Comparison of ENCODE assay signal across 33 cellular contexts in genomic region chr5:364497-364896, GRCh38. TPM values are rescaled to one million over a fixed set of nuclear protein-coding genes. Genes with fewer than 3 reads are reported as not detected.
DNase-seq lines count a peak whose midpoint lies in the region; ATAC-seq, FAIRE-seq and TF ChIP-seq lines count a peak whose summit lies in the region.
"Had no signal": no experiment of that assay in that cellular context is flagged by ENCODE, and none has a peak within 500 bp of the region (broad histone marks: within the 10 kb centered on the region; RNA-seq: fewer than 3 reads in every experiment).

No MANE protein-coding gene starts in this region.

- H3K79me2 ChIP-seq in K562 (ENCODE audit: control insufficient read depth, insufficient read depth, low read length): no peaks in the 10 kb centered on the region
- no peaks in the 10 kb centered on the region for H3K79me2 ChIP-seq in H9 (ENCODE audit: insufficient read depth, low read length)

- BruUV-seq in K562 (replicated peaks; lab: Mats Ljungman, UMichigan): no TSS peak

- whole genome bisulfite sequencing in K562 (ENCODE audit: insufficient coverage, low coverage, missing lambda C conversion rate): 0% methylated on average over 1 of the region's 1 CpG
- WGBS in H9 (ENCODE audit: extremely low coverage, insufficient read length, low lambda C conversion rate): no CpG with 5 or more reads among the region's 1 CpG

- H3K27me3 ChIP-seq in K562 (ENCODE audit: control insufficient read depth in 2 of 2, insufficient read depth in 2 of 2, low read length in 2 of 2) (peaks cover 30 to 39% of the 10 kb centered on the region in 2 experiments; a peak in 4 of 5 replicates), H9 (ENCODE audit: insufficient read depth, low read length) (no peaks in the 10 kb centered on the region)
- H3K27me3 ChIP-seq: BE2C; BLaER1; BLaER1 treated with 17β-estradiol and CSF1 and Interleukin-3, amounts not matched to agents 10 nM and 100 nM had no signal

- H2BK5ac ChIP-seq in H9 (ENCODE audit: insufficient read length, low read length): no peak overlapping the region

- CTCF ChIA-PET in HEK293 (lab: Yijun Ruan, JAX) (interaction anchor here (1.2 kb wide), 1 partner anchor 47 kb away, joined by 4 read pairs; no protein-coding TSS in a partner anchor), K562 (lab: Yijun Ruan, JAX; ENCODE audit: low intra/inter-chr PET ratio) (no interaction called here)

- no peak overlapping the region for H2BK12ac ChIP-seq in H9 (ENCODE audit: insufficient read length, low read depth, low read length)

- TF ChIP-seq POLR2A in K562 (conservative IDR thresholded peaks at IDR 0.05): no peak

- H3K4ac ChIP-seq in H9 (ENCODE audit: low read depth, low read length): no peak overlapping the region

- no peak overlapping the region for H3K4me3 Mint-ChIP-seq in H9
- H3K4me3 Mint-ChIP-seq: B cell; CD4-positive, alpha-beta T cell; CD4-positive, CD25-positive, alpha-beta regulatory T cell; CD8-positive, alpha-beta memory T cell; CD8-positive, alpha-beta T cell had no signal

- in situ Hi-C loops in K562 (cut with MboI): no loop called here

- no peak overlapping the region for H4K8ac ChIP-seq in H9 (replicated peaks; ENCODE audit: insufficient read length, low read depth, low read length)

- H3K4me1 ChIP-seq in HEK293 (ENCODE audit: control insufficient read depth, insufficient read depth, low read length): no peaks in the 10 kb centered on the region
- H3K4me1 ChIP-seq in K562 (replicated peaks in 1 of 2; ENCODE audit: control insufficient read depth in 2 of 2, insufficient read depth in 2 of 2, low read length in 2 of 2): no peaks in the 10 kb centered on the region; a peak in 1 of 5 replicates
- no peaks in the 10 kb centered on the region for H3K4me1 ChIP-seq in H9 (ENCODE audit: insufficient read depth, low read length)
- H3K4me1 ChIP-seq: A549, BE2C, Caco-2 had no signal

- no peak overlapping the region for H2BK20ac ChIP-seq in H9 (ENCODE audit: low read depth, low read length, poor library complexity, severe bottlenecking)

- no peaks in the 10 kb centered on the region for H3K9me1 ChIP-seq in K562 (ENCODE audit: control insufficient read depth, insufficient read depth, low read length)

- no peak overlapping the region for H3K56ac ChIP-seq in H9 (ENCODE audit: insufficient read length, low read depth, low read length)

- H4K20me1 ChIP-seq in K562 (replicated peaks; ENCODE audit: control insufficient read depth, insufficient read depth, low read length) (peaks cover 13% of the 10 kb centered on the region), H9 (ENCODE audit: control insufficient read depth, insufficient read depth, insufficient read length) (no peaks in the 10 kb centered on the region)
- H4K20me1 ChIP-seq: BLaER1 had no signal

- H3K9ac ChIP-seq in K562 (ENCODE audit: insufficient read depth in 1 of 2, low read depth in 2 of 2, low read length in 2 of 2) (no peak overlapping the region), H9 (ENCODE audit: extremely low read depth, insufficient read length, low read length) (no peak overlapping the region)
- H3K9ac ChIP-seq: BLaER1; BLaER1 treated with 17β-estradiol and CSF1 and Interleukin-3, amounts not matched to agents 10 nM and 100 nM had no signal

- POLR2A ChIA-PET in HEK293 (lab: Yijun Ruan, JAX) (no interaction called here), K562 (lab: Yijun Ruan, JAX) (interaction anchor here (1.3 kb wide), 1 partner anchor 14 kb away, joined by 6 read pairs; no protein-coding TSS in a partner anchor)

- DNase-seq in K562 (ENCODE audit: extremely low read depth in 1 of 4, low spot score in 3 of 4): no peak
- no peak for DNase-seq in H9
- DNase-seq in KG1 (lab: John Stamatoyannopoulos, UW): no peak
- DNase-seq: 8988T; ACHN; AML-193; BE2C; C1 segment of cervical spinal cord; Caco-2; Calu3; CD4-positive, alpha-beta memory T cell; CD4-positive, alpha-beta T cell; CD4-positive, CD25-positive, alpha-beta regulatory T cell; CD8-positive, alpha-beta memory T cell; CD8-positive, alpha-beta T cell; COR-L47; DMS 273 treated with DMSO at 0.1 percent for 48 hours; DMS153; DMS53; DMS79; DMS79 treated with DMSO at 0.1 percent for 48 hours; DND-41; EL had no signal

- H2BK120ac ChIP-seq in H9 (ENCODE audit: low read depth, low read length, poor library complexity, severe bottlenecking): no peak overlapping the region

- no peak overlapping the region for H3K23ac ChIP-seq in H9 (ENCODE audit: insufficient read length, low read depth, low read length)

- H3K79me1 ChIP-seq in H9 (ENCODE audit: insufficient read depth, low read depth, low read length, poor library complexity, severe bottlenecking): no peaks in the 10 kb centered on the region

- peaks cover 17 to 23% of the 10 kb centered on the region in 2 experiments for H3K4me1 Mint-ChIP-seq in H9

- no peak overlapping the region for H4K91ac ChIP-seq in H9 (ENCODE audit: insufficient read length, low read depth, low read length)

- H3K4me3 ChIP-seq in HEK293 (ENCODE audit: low read depth, low read length) (no peak overlapping the region), K562 (no peak overlapping the region)
- H3K4me3 ChIP-seq: A549; BLaER1; BLaER1 treated with 17β-estradiol and CSF1 and Interleukin-3, amounts not matched to agents 10 nM and 100 nM had no signal

- no peak overlapping the region for H3K27ac Mint-ChIP-seq in H9
- H3K27ac Mint-ChIP-seq: B cell; CD14-positive monocyte; CD4-positive, alpha-beta memory T cell; CD4-positive, alpha-beta T cell; CD4-positive, CD25-positive, alpha-beta regulatory T cell; CD8-positive, alpha-beta memory T cell; CD8-positive, alpha-beta T cell had no signal

- no peak for ATAC-seq in K562
- ATAC-seq: A549; CD8-positive, alpha-beta T cell had no signal

- no peak overlapping the region for H4K5ac ChIP-seq in H9 (ENCODE audit: insufficient read length, low read depth, low read length)

- TF ChIP-seq EP300 in K562 (IDR thresholded peaks at IDR 0.05; ENCODE audit: low read length): no peak

- H3K9me3 Mint-ChIP-seq in H9: peaks cover 0 to 5% of the 10 kb centered on the region in 2 experiments; a peak in 1 of 5 replicates

- H3K4me2 ChIP-seq in K562 (ENCODE audit: insufficient read depth, low read length) (no peak overlapping the region), H9 (ENCODE audit: insufficient read depth, insufficient read length, low read length) (no peak overlapping the region)
- H3K4me2 ChIP-seq: A549; BLaER1; BLaER1 treated with 17β-estradiol and CSF1 and Interleukin-3, amounts not matched to agents 10 nM and 100 nM had no signal

- H3K36me3 ChIP-seq in HEK293 (ENCODE audit: control insufficient read depth in 2 of 2, insufficient read depth in 1 of 2, low read length in 2 of 2): no peaks in the 10 kb centered on the region
- H3K36me3 ChIP-seq in K562 (ENCODE audit: control insufficient read depth, insufficient read depth, low read length): no peaks in the 10 kb centered on the region
- H3K36me3 ChIP-seq: BE2C had no signal

- H3K9me3 ChIP-seq in HEK293 (ENCODE audit: control insufficient read depth, insufficient read depth, low read depth, low read length) (no peaks in the 10 kb centered on the region), K562 (replicated peaks; ENCODE audit: control insufficient read depth, insufficient read depth, low read depth, low read length) (no peaks in the 10 kb centered on the region), H9 (ENCODE audit: control insufficient read depth, low read depth, low read length) (no peaks in the 10 kb centered on the region)
- H3K9me3 ChIP-seq: BE2C had no signal

- no peak for TF ChIP-seq RAD21 in K562 (CRISPR knock-in tag; conservative IDR thresholded peaks at IDR 0.05 in 1 of 2, IDR thresholded peaks at IDR 0.05 in 1 of 2)

- H3K27ac ChIP-seq in HEK293 (ENCODE audit: extremely low read depth, low read depth, low read length): no peak overlapping the region
- no peak overlapping the region for H3K27ac ChIP-seq in K562 (ENCODE audit: extremely low read depth, low read depth, low read length)
- H3K27ac ChIP-seq in H9 (ENCODE audit: insufficient read length, low read depth, low read length): no peak overlapping the region
- H3K27ac ChIP-seq: 22Rv1; A549; BLaER1; BLaER1 treated with 17β-estradiol and CSF1 and Interleukin-3, amounts not matched to agents 10 nM and 100 nM; C4-2B had no signal

- H2AFZ ChIP-seq in K562 (ENCODE audit: low read depth, low read length) (no peak overlapping the region), H9 (ENCODE audit: low read length) (no peak overlapping the region)

- no peak overlapping the region for H3T11ph ChIP-seq in H9 (ENCODE audit: low read length)

- FAIRE-seq in K562 (lab: Jason Lieb, UNC): peak; percentile 23
- FAIRE-seq: A204.1, A549, D721Med had no signal

- no peak for TF ChIP-seq CTCF in HEK293 (tag by site-specific recombination; IDR thresholded peaks at IDR 0.05)
- no peak for TF ChIP-seq CTCF in K562 (IDR thresholded peaks at IDR 0.05 in 2 of 3, conservative IDR thresholded peaks at IDR 0.05 in 1 of 3; ENCODE audit: insufficient read depth in 2 of 3, low read depth in 1 of 3, low read length in 3 of 3)
- no peak for TF ChIP-seq CTCF in H9 (conservative IDR thresholded peaks at IDR 0.05)

- H2AK5ac ChIP-seq in H9 (ENCODE audit: insufficient read length, low read length): no peak overlapping the region

- no peaks in the 10 kb centered on the region for H3K36me3 Mint-ChIP-seq in H9 (ENCODE audit: insufficient read depth in 1 of 3, low read depth in 3 of 3)
- H3K36me3 Mint-ChIP-seq: CD14-positive monocyte; CD4-positive, alpha-beta memory T cell; CD4-positive, CD25-positive, alpha-beta regulatory T cell; CD8-positive, alpha-beta memory T cell; CD8-positive, alpha-beta T cell had no signal

- no peaks in the 10 kb centered on the region for H3K23me2 ChIP-seq in H9 (ENCODE audit: insufficient read length, low read depth, low read length, poor library complexity, severe bottlenecking)

- H3K18ac ChIP-seq in H9 (ENCODE audit: insufficient read length, low read depth, low read length): no peak overlapping the region

- H2BK15ac ChIP-seq in H9 (ENCODE audit: low read depth, low read length): no peak overlapping the region

- intact Hi-C loops in K562 (cut with micrococcal nuclease): no loop called here

- H3K14ac ChIP-seq in H9 (ENCODE audit: insufficient read depth, low read length): no peak overlapping the region

- H3K27me3 Mint-ChIP-seq in H9 (ENCODE audit: low read depth): peaks cover 29% of the 10 kb centered on the region

RNA-seq across cellular contexts. Expression of gene AHRR, which starts 43.0 kb away (rescaled TPM):
- total RNA-seq in K562 (2011; cell fraction: chromatin; rRNA removed; ENCODE audit: low replicate concordance): 2.8 and 5.5 TPM in 2 replicates
- total RNA-seq in K562 (2011; cell fraction: nucleolus; rRNA removed): 2.1 and 3.2 TPM in 2 replicates
- 0.99 and 1.4 TPM in 2 replicates for total RNA-seq in K562 (2011; cell fraction: nucleoplasm; rRNA removed)
- total RNA-seq in K562 (2014; rRNA removed) (0.82 and 1.1 TPM in 2 replicates), K562 (2014; rRNA removed; fragmentation: Illumina TruSeq; extraction: Trizol) (0.18 and 0.61 TPM in 2 replicates), K562 (2015; rRNA removed; fragmentation: Illumina TruSeq; extraction: Trizol) (1.2 TPM in 2 replicates), K562 (2021) (1.6 and 1.8 TPM in 2 replicates), H9 (2021) (1.7 and 2.2 TPM in 2 replicates)
- polyA plus RNA-seq in K562 (2011; rRNA removed) (0.68 and 1.3 TPM in 2 replicates), K562 (2014; fragmentation: Illumina TruSeq; extraction: Trizol) (0.43 and 0.72 TPM in 2 replicates), K562 (2014; fragmentation: Nextera tagmentation; extraction: Ambion mirVana) (under 1 TPM in 1 of 2 experiments, not detected in 1; 0.06 TPM), K562 (2014; rRNA removed) (0.89 and 1.8 TPM in 2 replicates)
- 0.88 and 1.8 TPM in 2 replicates for polyA plus RNA-seq in K562 (2011; cell fraction: cytosol; rRNA removed)
- polyA plus RNA-seq in K562 (2011; cell fraction: nucleus; rRNA removed): 5.4 and 7.4 TPM in 2 replicates
- 1.6 and 4.2 TPM in 2 replicates for polyA plus RNA-seq in K562 (2012)
- polyA minus RNA-seq in K562 (2011; rRNA and poly(A)+ RNA removed): 0.15 and 0.91 TPM in 2 replicates
- polyA minus RNA-seq in K562 (2011; cell fraction: cytosol; rRNA and poly(A)+ RNA removed): 0.76 and 1.3 TPM in 2 replicates
- polyA minus RNA-seq in K562 (2011; cell fraction: nucleus; rRNA and poly(A)+ RNA removed): 2.3 and 2.9 TPM in 2 replicates
- polyA plus RNA-seq: CD8-positive, alpha-beta memory T cell had no signal
